ENCODE assay signal across 1 cellular context in genomic region chr17:82334622-82335394, GRCh38.
TF ChIP-seq lines count a peak whose summit lies in the region.

No MANE protein-coding gene starts in this region.

TF ChIP-seq in HepG2, 621 proteins besides CTCF, POLR2A, EP300 and RAD21 (continued from another document and continues in another):
- TF ChIP-seq ZNF557 (CRISPR knock-in tag; IDR thresholded peaks at IDR 0.05) (no peak), ZNF772 (CRISPR knock-in tag; IDR thresholded peaks at IDR 0.05) (peak; percentile 17; the same call in 1 of the 2 replicates), IRF1 (CRISPR knock-in tag; IDR thresholded peaks at IDR 0.05; ENCODE audit: low read depth) (peak; percentile 42; the same call in 1 of the 2 replicates), PBX3 (CRISPR knock-in tag; IDR thresholded peaks at IDR 0.05; ENCODE audit: borderline replicate concordance) (no peak), NRL (CRISPR knock-in tag; IDR thresholded peaks at IDR 0.05; ENCODE audit: borderline replicate concordance) (no peak), SAP130 (CRISPR knock-in tag; IDR thresholded peaks at IDR 0.05; ENCODE audit: low read depth) (no peak; the same call in 1 of the 2 replicates), ZNF292 (CRISPR knock-in tag; IDR thresholded peaks at IDR 0.05; ENCODE audit: borderline replicate concordance, low read depth) (peak; percentile 22; the same call in 1 of the 2 replicates), NR2F1 (CRISPR knock-in tag; IDR thresholded peaks at IDR 0.05) (peak; percentile 25 to 48; a peak in 2 of 4 replicates), TFDP1 (CRISPR knock-in tag; IDR thresholded peaks at IDR 0.05; ENCODE audit: borderline replicate concordance) (no peak), AGO2 (optimal IDR thresholded peaks at IDR 0.05; ENCODE audit: low read depth, low read length) (peak; percentile 45), ISX (CRISPR knock-in tag; conservative IDR thresholded peaks at IDR 0.05) (no peak), GTF2F1 (IDR thresholded peaks at IDR 0.05; ENCODE audit: low read length) (no peak), ZC3H13 (CRISPR knock-in tag; IDR thresholded peaks at IDR 0.05) (0 out of 2 replicates have a peak, but pooled peaks have one; percentile 21), ZBTB37 (CRISPR knock-in tag; IDR thresholded peaks at IDR 0.05) (no peak), ZNF225 (CRISPR knock-in tag; IDR thresholded peaks at IDR 0.05) (no peak), ZBTB1 (CRISPR knock-in tag; IDR thresholded peaks at IDR 0.05; ENCODE audit: borderline replicate concordance) (no peak), ZC3H4 (CRISPR knock-in tag; IDR thresholded peaks at IDR 0.05; ENCODE audit: borderline replicate concordance) (no peak), ZNF691 (CRISPR knock-in tag; IDR thresholded peaks at IDR 0.05; ENCODE audit: borderline replicate concordance, low read depth) (0 out of 2 replicates have a peak, but pooled peaks have one; percentile 19), HOMEZ (CRISPR knock-in tag; IDR thresholded peaks at IDR 0.05; ENCODE audit: low read depth) (no peak), YEATS2 (CRISPR knock-in tag; IDR thresholded peaks at IDR 0.05; ENCODE audit: borderline replicate concordance) (no peak), ZNF550 (CRISPR knock-in tag; IDR thresholded peaks at IDR 0.05; ENCODE audit: borderline replicate concordance) (no peak), ZNF567 (CRISPR knock-in tag; IDR thresholded peaks at IDR 0.05; ENCODE audit: borderline replicate concordance) (no peak), PATZ1 (CRISPR knock-in tag; IDR thresholded peaks at IDR 0.05) (peak; percentile 50), ZNF761 (CRISPR knock-in tag; conservative IDR thresholded peaks at IDR 0.05) (peak; percentile 29; the same call in 1 of the 2 replicates), ZFYVE20 (CRISPR knock-in tag; IDR thresholded peaks at IDR 0.05; ENCODE audit: borderline replicate concordance, low read depth) (no peak), UBTF (CRISPR knock-in tag; IDR thresholded peaks at IDR 0.05) (no peak), LCORL (IDR thresholded peaks at IDR 0.05) (no peak), LCORL (CRISPR knock-in tag; IDR thresholded peaks at IDR 0.05) (peak; percentile 61; the same call in 1 of the 2 replicates), YEATS4 (CRISPR knock-in tag; IDR thresholded peaks at IDR 0.05; ENCODE audit: borderline replicate concordance) (peak; percentile 12; the same call in 1 of the 2 replicates), KDM2A (CRISPR knock-in tag; IDR thresholded peaks at IDR 0.05; ENCODE audit: borderline replicate concordance, low read depth) (peak; percentile 40; the same call in 1 of the 2 replicates), ZNF556 (CRISPR knock-in tag; IDR thresholded peaks at IDR 0.05; ENCODE audit: borderline replicate concordance) (0 out of 2 replicates have a peak, but pooled peaks have one; percentile 16), CREB1 (IDR thresholded peaks at IDR 0.05) (no peak), CREB1 (CRISPR knock-in tag; IDR thresholded peaks at IDR 0.05) (no peak), ZFP91 (CRISPR knock-in tag; IDR thresholded peaks at IDR 0.05; ENCODE audit: borderline replicate concordance) (peak; percentile 12; the same call in 1 of the 2 replicates), ZNF547 (CRISPR knock-in tag; IDR thresholded peaks at IDR 0.05) (peak; percentile 49; the same call in 1 of the 2 replicates), ZNF784 (CRISPR knock-in tag; IDR thresholded peaks at IDR 0.05; ENCODE audit: borderline replicate concordance) (0 out of 2 replicates have a peak, but pooled peaks have one; percentile 13), ZBTB33 (CRISPR knock-in tag; IDR thresholded peaks at IDR 0.05) (0 out of 2 replicates have a peak, but pooled peaks have one; percentile 3), FIP1L1 (IDR thresholded peaks at IDR 0.05; ENCODE audit: borderline replicate concordance, insufficient read depth, low read depth, low read length) (no peak), MIXL1 (CRISPR knock-in tag; IDR thresholded peaks at IDR 0.05) (no peak), MLLT10 (CRISPR knock-in tag; IDR thresholded peaks at IDR 0.05) (no peak), TBX3 (IDR thresholded peaks at IDR 0.05; ENCODE audit: borderline replicate concordance) (no peak), ZFP82 (CRISPR knock-in tag; IDR thresholded peaks at IDR 0.05; ENCODE audit: borderline replicate concordance) (no peak), BRD4 (CRISPR knock-in tag; IDR thresholded peaks at IDR 0.05) (peak; percentile 16; the same call in 1 of the 2 replicates), RARA (CRISPR knock-in tag; IDR thresholded peaks at IDR 0.05) (0 out of 2 replicates have a peak, but pooled peaks have one; percentile 8), BHLHE40 (IDR thresholded peaks at IDR 0.05; ENCODE audit: low read length) (peak; percentile 56; the same call in 1 of the 2 replicates), ZBTB43 (CRISPR knock-in tag; conservative IDR thresholded peaks at IDR 0.05) (no peak), ELF4 (CRISPR knock-in tag; IDR thresholded peaks at IDR 0.05; ENCODE audit: borderline replicate concordance) (no peak)
